In the genomic region with DNA sequence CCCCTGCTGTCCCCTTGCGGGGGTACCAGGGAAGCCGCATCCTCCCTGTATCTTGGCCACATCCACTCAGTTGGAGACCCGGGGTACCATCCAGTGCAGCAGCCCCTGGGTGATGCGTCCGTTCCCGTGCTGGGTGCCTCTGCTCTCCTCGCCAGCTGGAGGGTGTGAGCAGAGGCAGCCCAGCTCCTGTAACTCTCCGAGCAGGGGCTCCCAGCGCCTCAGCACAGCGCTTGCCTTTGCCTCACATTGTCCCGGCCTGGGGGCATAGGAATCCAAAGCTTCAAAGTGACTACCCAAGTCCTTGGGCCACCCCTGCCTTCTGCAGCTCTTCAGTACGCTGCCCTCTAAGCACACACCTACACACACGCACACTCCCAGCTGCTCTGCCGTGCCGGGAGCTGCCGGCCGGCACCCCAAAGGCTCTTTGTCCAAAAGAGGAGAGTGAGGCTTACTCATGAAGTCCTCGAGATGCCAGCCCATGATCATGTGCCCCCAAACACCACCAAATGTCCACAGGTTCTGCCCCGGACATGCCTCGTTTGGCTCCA, we compare ENCODE assay signal across 9 cellular contexts. TPM values are rescaled to one million over a fixed set of nuclear protein-coding genes. Genes with fewer than 3 reads are reported as not detected.
DNase-seq lines count a peak whose midpoint lies in the region; ATAC-seq and TF ChIP-seq lines count a peak whose summit lies in the region.
"Had no signal": no experiment of that assay in that cellular context is flagged by ENCODE, and none has a peak within 500 bp of the region (broad histone marks: within the 10 kb centered on the region; RNA-seq: fewer than 3 reads in every experiment).

No MANE protein-coding gene starts in this region.

- no peak for TF ChIP-seq CTCF in liver (IDR thresholded peaks at IDR 0.05; ENCODE audit: low read depth, low read length, missing input control)
- TF ChIP-seq CTCF in foreskin keratinocyte (conservative IDR thresholded peaks at IDR 0.05) = no peak

- ATAC-seq in foreskin keratinocyte = no peak
- no peak for ATAC-seq in HG02840 (IDR thresholded peaks at IDR 0.05; ENCODE audit: low FRiP score, unreplicated experiment)

- H3K27ac ChIP-seq in HUES6 (ENCODE audit: low read depth, low read length) = no peak overlapping the region
- peak overlapping the region; percentile 69 to 80 for H3K27ac ChIP-seq in liver (ENCODE audit: low read depth in 1 of 2, low read length in 2 of 2)
- peak overlapping the region; percentile 79 for H3K27ac ChIP-seq in temporal lobe (ENCODE audit: low read depth, low read length)
- no peak overlapping the region for H3K27ac ChIP-seq in foreskin keratinocyte

- no peaks in the 10 kb centered on the region for H3K9me3 ChIP-seq in HUES6 (ENCODE audit: control insufficient read depth, insufficient read depth, low read depth, low read length)
- no peaks in the 10 kb centered on the region for H3K9me3 ChIP-seq in liver (ENCODE audit: control insufficient read depth in 4 of 4, low read length in 3 of 4)

- 49% methylated on average over 20 of the region's 20 CpGs for WGBS in liver

- H3K4me3 ChIP-seq in HUES6 (ENCODE audit: low read depth, low read length) (peak overlapping the region; percentile 66), liver (ENCODE audit: low read depth in 1 of 3, low read length in 3 of 3) (peak overlapping the region; percentile 8 to 19 (median 9))

- H3K4me1 ChIP-seq in HUES6 (ENCODE audit: control insufficient read depth, insufficient read depth, low read length) = peaks cover 40% of the 10 kb centered on the region
- H3K4me1 ChIP-seq in liver (ENCODE audit: control insufficient read depth in 4 of 4, insufficient read depth in 4 of 4, low read length in 3 of 4) = peaks cover 3 to 24% (median 10%) of the 10 kb centered on the region in 4 donors
- H3K4me1 ChIP-seq in foreskin keratinocyte = no peaks in the 10 kb centered on the region

- H3K27me3 ChIP-seq in HUES6 (ENCODE audit: control insufficient read depth, insufficient read depth, low read length) = peaks cover 10% of the 10 kb centered on the region; the same call in 1 of the 2 replicates
- no peaks in the 10 kb centered on the region for H3K27me3 ChIP-seq in liver (ENCODE audit: control insufficient read depth in 4 of 4, insufficient read depth in 4 of 4, low read length in 3 of 4)
- H3K27me3 ChIP-seq in foreskin keratinocyte = peaks cover 32% of the 10 kb centered on the region

- DNase-seq in dermis blood vessel endothelial cell (peak; percentile 39), GM19240 (ENCODE audit: insufficient read length, low spot score) (no peak), foreskin keratinocyte (no peak), epidermal melanocyte (ENCODE audit: insufficient read length, low spot score) (no peak)
- DNase-seq: Karpas-422 had no signal

- no peak for TF ChIP-seq RAD21 in liver (IDR thresholded peaks at IDR 0.05)

- H3K9ac ChIP-seq in HUES6 (ENCODE audit: low read length) (peak overlapping the region; percentile 59), liver (ENCODE audit: low read depth in 1 of 2, low read length in 2 of 2) (peak overlapping the region in 1 of 2 donors; percentile 10)

- H3K36me3 ChIP-seq in HUES6 (ENCODE audit: control insufficient read depth, insufficient read depth, low read length) (0 out of 2 replicates have a peak, but pooled peaks cover 2% of the 10 kb centered on the region), liver (ENCODE audit: control insufficient read depth in 4 of 4, insufficient read depth in 3 of 4, low read depth in 1 of 4, low read length in 3 of 4) (no peaks in the 10 kb centered on the region)

TF ChIP-seq in liver, 16 proteins besides CTCF, POLR2A, EP300 and RAD21:
- TF ChIP-seq HNF4G (IDR thresholded peaks at IDR 0.05) (no peak), GABPA (IDR thresholded peaks at IDR 0.05 in 1 of 2, conservative IDR thresholded peaks at IDR 0.05 in 1 of 2) (no peak), NR2F2 (IDR thresholded peaks at IDR 0.05) (no peak), FOXA1 (IDR thresholded peaks at IDR 0.05) (no peak), EGR1 (IDR thresholded peaks at IDR 0.05; ENCODE audit: low read depth in 2 of 2) (no peak), JUND (IDR thresholded peaks at IDR 0.05) (no peak), YY1 (IDR thresholded peaks at IDR 0.05) (no peak), TAF1 (conservative IDR thresholded peaks at IDR 0.05) (no peak), FOXA2 (IDR thresholded peaks at IDR 0.05) (no peak)
- TF ChIP-seq, protein P1, sequence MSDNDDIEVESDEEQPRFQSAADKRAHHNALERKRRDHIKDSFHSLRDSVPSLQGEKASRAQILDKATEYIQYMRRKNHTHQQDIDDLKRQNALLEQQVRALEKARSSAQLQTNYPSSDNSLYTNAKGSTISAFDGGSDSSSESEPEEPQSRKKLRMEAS (IDR thresholded peaks at IDR 0.05) = no peak
- TF ChIP-seq, protein P2, sequence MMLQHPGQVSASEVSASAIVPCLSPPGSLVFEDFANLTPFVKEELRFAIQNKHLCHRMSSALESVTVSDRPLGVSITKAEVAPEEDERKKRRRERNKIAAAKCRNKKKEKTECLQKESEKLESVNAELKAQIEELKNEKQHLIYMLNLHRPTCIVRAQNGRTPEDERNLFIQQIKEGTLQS (IDR thresholded peaks at IDR 0.05) = no peak
- TF ChIP-seq, protein P3, sequence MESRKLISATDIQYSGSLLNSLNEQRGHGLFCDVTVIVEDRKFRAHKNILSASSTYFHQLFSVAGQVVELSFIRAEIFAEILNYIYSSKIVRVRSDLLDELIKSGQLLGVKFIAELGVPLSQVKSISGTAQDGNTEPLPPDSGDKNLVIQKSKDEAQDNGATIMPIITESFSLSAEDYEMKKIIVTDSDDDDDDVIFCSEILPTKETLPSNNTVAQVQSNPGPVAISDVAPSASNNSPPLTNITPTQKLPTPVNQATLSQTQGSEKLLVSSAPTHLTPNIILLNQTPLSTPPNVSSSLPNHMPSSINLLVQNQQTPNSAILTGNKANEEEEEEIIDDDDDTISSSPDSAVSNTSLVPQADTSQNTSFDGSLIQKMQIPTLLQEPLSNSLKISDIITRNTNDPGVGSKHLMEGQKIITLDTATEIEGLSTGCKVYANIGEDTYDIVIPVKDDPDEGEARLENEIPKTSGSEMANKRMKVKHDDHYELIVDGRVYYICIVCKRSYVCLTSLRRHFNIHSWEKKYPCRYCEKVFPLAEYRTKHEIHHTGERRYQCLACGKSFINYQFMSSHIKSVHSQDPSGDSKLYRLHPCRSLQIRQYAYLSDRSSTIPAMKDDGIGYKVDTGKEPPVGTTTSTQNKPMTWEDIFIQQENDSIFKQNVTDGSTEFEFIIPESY (IDR thresholded peaks at IDR 0.05) = no peak

RNA-seq across cellular contexts. Expression of a gene that starts 0.7 kb away (rescaled TPM):
- 12.3 and 14.9 TPM in 2 replicates for total RNA-seq in dermis blood vessel endothelial cell
- total RNA-seq in liver = 1 to 10 TPM in 1 of 2 donors, under 1 TPM in 1; 0.93 to 2.7 TPM
- 1 to 10 TPM; 1.1 to 3.2 TPM for polyA plus RNA-seq in liver
- total RNA-seq in temporal lobe = 3.7 TPM
- 0.32 and 0.37 TPM in 2 replicates for total RNA-seq in foreskin keratinocyte
- 0.36 and 0.38 TPM in 2 replicates for polyA plus RNA-seq in foreskin keratinocyte

Comparison
In these comparisons a context has a peak if more than half of its experiments do, and no peak if none do; other contexts are left out.
1. H3K27ac ChIP-seq: peak in liver (2 of 2) and temporal lobe (single experiment); none in HUES6 (single experiment) and foreskin keratinocyte (single experiment).